Comparison of ENCODE assay signal across 15 cellular contexts in the genomic region with DNA sequence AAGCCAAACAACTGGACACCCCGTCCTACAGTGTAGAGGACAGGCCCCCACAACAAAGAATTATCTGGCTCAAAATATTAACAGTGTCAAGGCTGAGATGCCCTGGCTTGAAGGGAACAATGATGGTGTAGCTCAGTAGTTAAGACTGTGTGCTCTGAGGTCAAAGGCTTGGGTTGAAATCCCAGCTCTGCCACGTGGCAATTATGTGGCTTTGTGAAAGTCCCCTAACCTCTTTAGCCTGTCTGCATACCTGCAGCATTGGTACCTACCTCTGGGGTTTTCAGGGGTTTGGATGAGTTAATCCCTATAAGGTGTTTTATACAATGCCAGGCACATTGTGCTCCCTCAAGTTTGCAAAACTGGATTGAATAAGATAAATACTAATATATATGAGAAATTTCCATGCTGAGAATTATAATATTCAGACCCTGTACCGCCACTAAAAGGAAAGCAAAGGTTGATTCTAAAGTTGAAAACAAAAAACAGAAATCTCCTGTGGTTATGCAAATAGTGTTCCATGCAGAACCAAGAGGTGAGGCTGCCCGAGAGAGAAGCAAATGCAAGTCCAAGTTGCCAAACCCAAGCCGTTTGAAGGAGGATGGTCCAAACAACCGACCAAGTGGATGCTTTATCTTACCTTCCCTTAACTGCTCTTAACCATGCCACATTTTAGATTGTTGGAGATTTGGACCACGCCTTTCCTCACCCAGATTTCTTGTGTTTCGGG.
A peak's percentile ranks its signal among the peaks of the same experiment; 100 is the strongest.
DNase-seq lines count a peak whose midpoint lies in the region; ATAC-seq, FAIRE-seq and TF ChIP-seq lines count a peak whose summit lies in the region.
"Had no signal": no experiment of that assay in that cellular context is flagged by ENCODE, and none has a peak within 500 bp of the region (broad histone marks: within the 10 kb centered on the region; RNA-seq: fewer than 3 reads in every experiment).

No MANE protein-coding gene starts in this region.

- H3K36me3 ChIP-seq in GM12878 (ENCODE audit: control insufficient read depth in 2 of 2, insufficient read depth in 2 of 2, low read length in 1 of 2) (no peaks in the 10 kb centered on the region), gastrocnemius medialis (no peaks in the 10 kb centered on the region)
- H3K36me3 ChIP-seq: BE2C had no signal

- H3K4me3 ChIP-seq in GM12865 (ENCODE audit: low read depth, low read length) (no peak overlapping the region), GM12878 (no peak overlapping the region), gastrocnemius medialis (no peak overlapping the region)
- H3K4me3 ChIP-seq: GM23338 had no signal

- TF ChIP-seq POLR2A in GM12878 (IDR thresholded peaks at IDR 0.05; ENCODE audit: low read depth, low read length) = no peak
- no peak for TF ChIP-seq POLR2A in erythroblast (IDR thresholded peaks at IDR 0.05; ENCODE audit: low read length)
- no peak for TF ChIP-seq POLR2A in gastrocnemius medialis (IDR thresholded peaks at IDR 0.05)

- ATAC-seq in GM12878 (peak; percentile 71), gastrocnemius medialis (no peak)
- ATAC-seq: CD8-positive, alpha-beta T cell; GM23338; HepG2 had no signal

- TF ChIP-seq CTCF in GM12865 (IDR thresholded peaks at IDR 0.05; ENCODE audit: insufficient read depth, low read depth, low read length, missing control alignments) (no peak), GM12878 (IDR thresholded peaks at IDR 0.05 in 2 of 3, conservative IDR thresholded peaks at IDR 0.05 in 1 of 3; ENCODE audit: control insufficient read depth in 2 of 3, extremely low read depth in 1 of 3, insufficient read depth in 1 of 3, low read depth in 3 of 3, low read length in 3 of 3) (no peak), D721Med (IDR thresholded peaks at IDR 0.05; ENCODE audit: insufficient read depth, missing control alignments) (no peak), gastrocnemius medialis (IDR thresholded peaks at IDR 0.05 in 4 of 5, conservative IDR thresholded peaks at IDR 0.05 in 1 of 5) (no peak)

- H3K27ac ChIP-seq in GM12878 (ENCODE audit: control insufficient read depth, insufficient read depth) (no peak overlapping the region), gastrocnemius medialis (no peak overlapping the region)

- no peak for TF ChIP-seq RAD21 in GM12878 (IDR thresholded peaks at IDR 0.05; ENCODE audit: insufficient read depth, low read depth, low read length)

- H3K4me1 ChIP-seq in GM12878 (ENCODE audit: control insufficient read depth, insufficient read depth, low read length) (peaks cover 6% of the 10 kb centered on the region; the same call in 1 of the 2 replicates), gastrocnemius medialis (no peaks in the 10 kb centered on the region)
- H3K4me1 ChIP-seq: BE2C had no signal

- TF ChIP-seq EP300 in GM12878 (IDR thresholded peaks at IDR 0.05; ENCODE audit: borderline replicate concordance in 1 of 2, control insufficient read depth in 1 of 2, low read depth in 2 of 2, low read length in 2 of 2) = no peak

- H3K27me3 ChIP-seq in GM12878 (replicated peaks in 1 of 2; ENCODE audit: control insufficient read depth in 2 of 2, insufficient read depth in 2 of 2, low read length in 1 of 2) (no peaks in the 10 kb centered on the region; a peak in 1 of 4 replicates), gastrocnemius medialis (no peaks in the 10 kb centered on the region)
- H3K27me3 ChIP-seq: BE2C had no signal

- intact Hi-C loops in GM12878 (cut with micrococcal nuclease; ENCODE audit: unreplicated experiment) = no loop called here
- intact Hi-C loops in gastrocnemius medialis (cut with DNase I; ENCODE audit: low total_unique reads) = no loop called here

- no peaks in the 10 kb centered on the region for H3K79me2 ChIP-seq in GM12878 (ENCODE audit: control insufficient read depth, insufficient read depth, low read length)

- RAD21 ChIA-PET in GM12878 (lab: Charles Lee; ENCODE audit: unreplicated experiment) = no interaction called here

- H3K9me3 ChIP-seq in GM12878 (replicated peaks; ENCODE audit: control insufficient read depth, insufficient read depth, low read length) = peaks cover 4% of the 10 kb centered on the region; the same call in 2 of the 3 replicates
- no peaks in the 10 kb centered on the region for H3K9me3 ChIP-seq in gastrocnemius medialis
- H3K9me3 ChIP-seq: BE2C had no signal

- POLR2A ChIA-PET in GM12878 (lab: Charles Lee) = no interaction called here

- H2AFZ ChIP-seq in GM12878 (ENCODE audit: control insufficient read depth, low read depth, low read length) = no peak overlapping the region
- H2AFZ ChIP-seq: GM23338 had no signal

- SMC1A ChIA-PET in GM12878 (lab: Charles Lee; ENCODE audit: uncharacterized antibody, unreplicated experiment) = no interaction called here

- H4K20me1 ChIP-seq in GM12878 (ENCODE audit: control insufficient read depth, insufficient read depth) = no peaks in the 10 kb centered on the region

- peak; percentile 39 for DNase-seq in GM12865 (ENCODE audit: low read depth)
- no peak for DNase-seq in HTR-8/SVneo (ENCODE audit: insufficient read length, low spot score)
- DNase-seq in GM12878 (ENCODE audit: low read depth, low spot score) = no peak
- no peak for DNase-seq in D721Med (ENCODE audit: insufficient read length, low spot score)
- no peak for DNase-seq in erythroblast (lab: John Stamatoyannopoulos, UW)
- DNase-seq in gastrocnemius medialis = no peak
- DNase-seq in NCI-H1694 treated with DMSO at 0.1 percent for 48 hours (lab: John Stamatoyannopoulos, UW) = no peak
- DNase-seq: BE2C; CD8-positive, alpha-beta T cell; COR-L47; DND-41; GDM1; H7 had no signal

- CTCF ChIA-PET in GM12878 (lab: Yijun Ruan, JAX) = no interaction called here

- 20% methylated on average over 8 of the region's 8 CpGs for WGBS in GM12878 (ENCODE audit: insufficient coverage, insufficient replicate concordance, low lambda C conversion rate, missing lambda C conversion rate)

- in situ Hi-C loops in GM12878 (cut with MboI) = no loop called here
- in situ Hi-C loops in gastrocnemius medialis (cut with MboI; ENCODE audit: low sequenced_read_pairs in 4 of 4) = no loop called here

- BruUV-seq in GM12878 (replicated peaks; lab: Mats Ljungman, UMichigan) = no TSS peak

- no peak overlapping the region for H3K4me2 ChIP-seq in GM12878 (ENCODE audit: control insufficient read depth, insufficient read depth)
- H3K4me2 ChIP-seq: GM23338 had no signal

- FAIRE-seq in HTR-8/SVneo (lab: Jason Lieb, UNC) (peak; percentile 79), GM12878 (lab: Jason Lieb, UNC) (no peak), D721Med (lab: Jason Lieb, UNC) (no peak)
- FAIRE-seq: HepG2 had no signal

- H3K9ac ChIP-seq in GM12878 (ENCODE audit: control insufficient read depth, insufficient read depth, low read length) = no peak overlapping the region

TF ChIP-seq in GM12878, 131 proteins besides CTCF, POLR2A, EP300 and RAD21:
- TF ChIP-seq ZZZ3 (IDR thresholded peaks at IDR 0.05; ENCODE audit: control insufficient read depth, insufficient read length, low read depth) (no peak), CBFB (IDR thresholded peaks at IDR 0.05; ENCODE audit: low read depth) (no peak), RFX5 (IDR thresholded peaks at IDR 0.05; ENCODE audit: low read depth, low read length) (no peak)
